In the genomic region with DNA sequence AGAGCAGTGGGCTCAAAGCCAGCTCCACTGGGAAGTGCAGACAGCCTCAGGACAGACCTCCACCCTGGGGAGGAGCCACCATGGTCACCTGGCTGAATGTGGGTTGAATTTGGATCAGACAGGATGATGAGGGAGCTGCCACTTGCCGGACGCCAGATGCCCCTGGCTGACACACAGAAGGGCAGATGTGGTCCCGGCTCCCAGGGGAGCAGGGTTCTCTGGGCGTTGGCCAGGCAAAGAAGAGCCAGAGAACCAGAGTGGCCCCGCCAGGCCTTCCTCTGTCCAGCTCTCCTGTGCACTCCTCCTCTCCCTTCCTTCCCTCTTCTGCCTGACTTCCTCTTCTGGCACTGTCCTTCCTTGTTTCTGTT, we compare ENCODE assay signal across 12 cellular contexts. TPM values are rescaled to one million over a fixed set of nuclear protein-coding genes. Genes with fewer than 3 reads are reported as not detected.
A peak's percentile ranks its signal among the peaks of the same experiment; 100 is the strongest.
DNase-seq lines count a peak whose midpoint lies in the region; ATAC-seq and TF ChIP-seq lines count a peak whose summit lies in the region.
"Not testable (repeated sequence)": the region's sequence is repeated elsewhere in the genome, so short reads cannot be mapped to it uniquely, and the experiment has no call there.
"Had no signal": no experiment of that assay in that cellular context is flagged by ENCODE, and none has a peak within 500 bp of the region (broad histone marks: within the 10 kb centered on the region; RNA-seq: fewer than 3 reads in every experiment).

No MANE protein-coding gene starts in this region.

- POLR2A ChIA-PET in Panc1 (lab: Charles Lee); naive thymus-derived CD4-positive, alpha-beta T cell (lab: Charles Lee): not testable (repeated sequence)

- ATAC-seq in Panc1 (peak; percentile 26; the same call in 1 of the 2 replicates), esophagus mucosa (peak; percentile 32), left lung (peak; percentile 79), sciatic nerve (peak; percentile 74), upper lobe of right lung (peak; percentile 89)
- ATAC-seq in naive thymus-derived CD4-positive, alpha-beta T cell = peak; percentile 52

- H3K27me3 ChIP-seq in Panc1 (ENCODE audit: control insufficient read depth, insufficient read depth, low read length); naive thymus-derived CD4-positive, alpha-beta T cell (ENCODE audit: control insufficient read depth in 2 of 2, insufficient read depth in 2 of 2, low read length in 2 of 2); upper lobe of right lung: not testable (repeated sequence)
- peaks cover 0 to 23% of the 10 kb centered on the region in 2 donors for H3K27me3 ChIP-seq in left lung

- not testable (repeated sequence) for BruUV-seq in Panc1 (replicated peaks; lab: Mats Ljungman, UMichigan)

- not testable (repeated sequence) for H3K4me1 ChIP-seq in Panc1 (ENCODE audit: control insufficient read depth, insufficient read depth, low read length); left lung; naive thymus-derived CD4-positive, alpha-beta T cell (ENCODE audit: control insufficient read depth in 2 of 2, insufficient read depth in 2 of 2, low read length in 2 of 2); upper lobe of right lung

- H3K27ac Mint-ChIP-seq in naive thymus-derived CD4-positive, alpha-beta T cell = not testable (repeated sequence)

- in situ Hi-C loops in Panc1 (cut with HindIII; ENCODE audit: low pct_unique_long_range_greater_than_20kb, low sequenced_read_pairs) = not testable (repeated sequence)

- not testable (repeated sequence) for H3K9me3 Mint-ChIP-seq in naive thymus-derived CD4-positive, alpha-beta T cell

- H3K27me3 Mint-ChIP-seq in naive thymus-derived CD4-positive, alpha-beta T cell = peaks cover 2 to 41% (median 37%) of the 10 kb centered on the region in 5 donors

- not testable (repeated sequence) for DNase-seq in Panc1 (ENCODE audit: low read depth, low spot score); naive thymus-derived CD4-positive, alpha-beta T cell; sciatic nerve (ENCODE audit: low spot score); upper lobe of right lung
- DNase-seq in cardiac septum (ENCODE audit: low spot score) = peak; percentile 66
- peak in 1 of 2 donors; percentile 75 for DNase-seq in left lung

- not testable (repeated sequence) for H3K27ac ChIP-seq in Panc1 (ENCODE audit: low read length); left lung; naive thymus-derived CD4-positive, alpha-beta T cell (ENCODE audit: low read depth, low read length); upper lobe of right lung

- intact Hi-C loops in Panc1 (cut with micrococcal nuclease; ENCODE audit: unreplicated experiment); cardiac septum (cut with DNase I); left lung (cut with DNase I); naive thymus-derived CD4-positive, alpha-beta T cell (cut with micrococcal nuclease); sciatic nerve (cut with DNase I); upper lobe of right lung (cut with DNase I): not testable (repeated sequence)

- not testable (repeated sequence) for TF ChIP-seq CTCF in Panc1 (IDR thresholded peaks at IDR 0.05); left lung (IDR thresholded peaks at IDR 0.05); upper lobe of right lung (IDR thresholded peaks at IDR 0.05)

- CTCF ChIA-PET in Panc1 (lab: Charles Lee); naive thymus-derived CD4-positive, alpha-beta T cell (lab: Charles Lee): not testable (repeated sequence)

- H3K36me3 ChIP-seq in Panc1 (ENCODE audit: control insufficient read depth, insufficient read depth, low read length); left lung; naive thymus-derived CD4-positive, alpha-beta T cell (ENCODE audit: control insufficient read depth in 2 of 3, insufficient read depth in 3 of 3, low read length in 3 of 3); upper lobe of right lung: not testable (repeated sequence)

- H3K36me3 Mint-ChIP-seq in naive thymus-derived CD4-positive, alpha-beta T cell = not testable (repeated sequence)

- H3K4me3 Mint-ChIP-seq in naive thymus-derived CD4-positive, alpha-beta T cell = not testable (repeated sequence)

- not testable (repeated sequence) for H3K4me3 ChIP-seq in Panc1 (ENCODE audit: low read depth in 2 of 2, low read length in 2 of 2); left lung; naive thymus-derived CD4-positive, alpha-beta T cell (ENCODE audit: low read length); upper lobe of right lung

- H3K4me1 Mint-ChIP-seq in naive thymus-derived CD4-positive, alpha-beta T cell = not testable (repeated sequence)

- not testable (repeated sequence) for H3K9me3 ChIP-seq in Panc1 (ENCODE audit: control insufficient read depth, insufficient read depth, low read depth, low read length); left lung; naive thymus-derived CD4-positive, alpha-beta T cell (ENCODE audit: control insufficient read depth in 2 of 3, low read length in 3 of 3); upper lobe of right lung

RNA-seq across cellular contexts. Expression of gene IQSEC3, which starts 20.6 kb away (rescaled TPM):
- total RNA-seq in Panc1 (2021; ENCODE audit: unreplicated experiment) (not detected), esophagus mucosa (0.28 TPM), cardiac septum (0.86 TPM), left lung (1 to 10 TPM in 1 of 2 donors, under 1 TPM in 1; 0.64 to 1.4 TPM), sciatic nerve (6.8 TPM), upper lobe of right lung (4.6 TPM)
- polyA plus RNA-seq in Panc1 (2012; ENCODE audit: insufficient read length) = not detected
- total RNA-seq in naive thymus-derived CD4-positive, alpha-beta T cell = 1 to 10 TPM in 4 of 5 experiments, under 1 TPM in 1; 0.36 to 5.5 (median 2.0) TPM
- polyA plus RNA-seq in naive thymus-derived CD4-positive, alpha-beta T cell = under 1 TPM in 1 of 2 donors, not detected in 1; 0.97 TPM
- total RNA-seq: A673, GM12878, GM23248, HT-29, M059J had no signal
- polyA plus RNA-seq: GM12878, GM23248 had no signal

Comparison
In these comparisons a context has a peak if more than half of its experiments do, and no peak if none do; other contexts are left out.
1. ATAC-seq: peak in every context shown above with its lines; median percentile 89 in upper lobe of right lung; 79 in left lung; 74 in sciatic nerve; 52 in naive thymus-derived CD4-positive, alpha-beta T cell; 32 in esophagus mucosa; 26 in Panc1.